Comparison of ENCODE assay signal across 23 cellular contexts in the genomic region with DNA sequence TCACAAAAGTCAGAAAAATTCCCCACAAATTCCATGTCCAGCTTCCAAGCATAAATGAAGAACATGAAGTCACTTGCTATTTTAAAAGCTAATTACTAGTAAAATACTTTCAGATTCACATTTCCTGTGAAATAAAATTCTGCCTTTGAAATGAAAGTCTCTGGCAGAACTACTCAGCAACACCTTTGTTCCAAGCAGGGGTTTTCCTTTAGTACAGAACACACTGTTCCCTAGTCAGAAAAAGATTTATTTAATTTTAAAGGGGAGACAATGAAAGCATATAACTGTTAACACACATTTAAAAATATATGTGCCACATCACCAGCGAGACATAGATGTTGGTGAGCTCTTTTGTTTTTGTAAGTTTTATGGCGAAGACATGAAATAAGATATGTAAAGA.
"Had no signal": no experiment of that assay in that cellular context is flagged by ENCODE, and none has a peak within 500 bp of the region (broad histone marks: within the 10 kb centered on the region; RNA-seq: fewer than 3 reads in every experiment).

No MANE protein-coding gene starts in this region.

- H3K9me3 ChIP-seq: right lobe of liver, tibial artery, upper lobe of right lung had no signal

- H3K36me3 ChIP-seq: right lobe of liver, tibial artery, upper lobe of right lung, WERI-Rb-1 had no signal

- H3K4me3 ChIP-seq: right lobe of liver, SK-N-MC, tibial artery, upper lobe of right lung had no signal

- H3K4me1 ChIP-seq: foreskin keratinocyte, right lobe of liver, tibial artery, upper lobe of right lung had no signal

- DNase-seq: activated CD4-positive, alpha-beta T cell treated with anti-CD3 and anti-CD28 coated beads for 48 hours; activated CD4-positive, alpha-beta T cell treated with anti-CD3 and anti-CD28 coated beads, Interleukin-2, amount 50 U/mL, for 48 hours; activated CD8-positive, alpha-beta memory T cell treated with anti-CD3 and anti-CD28 coated beads for 24 hours; activated effector memory CD4-positive, alpha-beta T cell treated with anti-CD3 and anti-CD28 coated beads, Interleukin-2, amount 50 U/mL, for 16 hours; activated naive CD4-positive, alpha-beta T cell treated with anti-CD3 and anti-CD28 coated beads, Interleukin-2, amount 50 U/mL, for 16 hours; activated T-cell treated with anti-CD3 and anti-CD28 coated beads, Interleukin-2, amount 50 U/mL, for 1 hour; amniotic stem cell; cerebellar nuclear complex; cortex of kidney; foreskin keratinocyte; immature natural killer cell; right lobe of liver; stimulated activated CD4-positive, alpha-beta T cell treated with anti-CD3 and anti-CD28 coated beads, Interleukin-12 subunit alpha, Interleukin-12 subunit beta, amount 100 ng/mL, for 4 hours; stimulated activated CD4-positive, alpha-beta T cell treated with anti-CD3 and anti-CD28 coated beads, Interleukin-4, amount 100 ng/mL, for 1 hour; substantia nigra; T-helper 17 cell; T1000; tibial artery; upper lobe of right lung; WERI-Rb-1 had no signal

- H3K27me3 ChIP-seq: foreskin keratinocyte, right lobe of liver, tibial artery, upper lobe of right lung had no signal

- H3K27ac ChIP-seq: foreskin keratinocyte, right lobe of liver, SK-N-MC, tibial artery, upper lobe of right lung, WERI-Rb-1 had no signal

- ATAC-seq: activated CD4-positive, CD25-positive, alpha-beta regulatory T cell treated with anti-CD3 and anti-CD28 coated beads, Interleukin-2, amount 50 U/mL, for 24 hours; foreskin keratinocyte; left lobe of liver; right lobe of liver; T-helper 17 cell; upper lobe of right lung had no signal
